Comparison of ENCODE assay signal across 18 cellular contexts in the genomic region with DNA sequence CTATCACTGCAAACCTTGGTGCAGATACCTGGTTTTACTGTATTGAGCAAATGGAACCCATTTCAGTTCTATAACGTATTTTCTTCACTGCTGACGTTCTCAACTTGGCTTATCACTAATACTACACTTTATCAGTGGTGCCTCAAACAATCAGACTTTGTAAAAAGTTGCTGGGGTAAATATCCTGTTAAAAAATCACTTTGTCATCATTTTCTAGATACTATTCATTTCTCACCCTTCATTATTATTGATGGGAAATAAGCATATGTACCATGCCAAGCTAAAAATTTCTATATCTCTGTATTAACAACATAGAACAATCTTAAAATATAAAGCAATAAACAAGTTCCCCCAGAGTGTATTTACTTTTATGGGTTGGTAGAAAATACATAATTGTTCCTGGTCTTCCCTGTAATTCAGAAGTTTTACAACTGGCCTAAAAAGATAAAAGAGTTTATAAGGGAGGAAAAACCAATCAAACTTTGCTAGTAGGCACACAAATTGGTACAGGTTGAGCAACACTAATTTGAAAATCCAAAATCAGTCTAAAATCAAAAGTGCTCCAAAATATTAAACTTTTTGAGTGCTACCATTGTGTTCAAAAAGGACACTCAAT. TPM values are rescaled to one million over a fixed set of nuclear protein-coding genes. Genes with fewer than 3 reads are reported as not detected.
DNase-seq lines count a peak whose midpoint lies in the region; ATAC-seq, FAIRE-seq and TF ChIP-seq lines count a peak whose summit lies in the region.
"Had no signal": no experiment of that assay in that cellular context is flagged by ENCODE, and none has a peak within 500 bp of the region (broad histone marks: within the 10 kb centered on the region; RNA-seq: fewer than 3 reads in every experiment).

No MANE protein-coding gene starts in this region.

- no peak overlapping the region for H3K23ac ChIP-seq in H9 (ENCODE audit: insufficient read length, low read depth, low read length)
- H3K23ac ChIP-seq in trophoblast cell (ENCODE audit: low read length): no peak overlapping the region

- H3K27me3 ChIP-seq in H9 (ENCODE audit: insufficient read depth, low read length) (no peaks in the 10 kb centered on the region), body of pancreas (no peaks in the 10 kb centered on the region), trophoblast cell (ENCODE audit: insufficient read depth, low read length) (no peaks in the 10 kb centered on the region), mammary epithelial cell (ENCODE audit: insufficient read depth, low read length) (no peaks in the 10 kb centered on the region)
- H3K27me3 ChIP-seq: BE2C had no signal

- H3K14ac ChIP-seq in H9 (ENCODE audit: insufficient read depth, low read length) (no peak overlapping the region), trophoblast cell (ENCODE audit: low read length) (no peak overlapping the region)

- no peaks in the 10 kb centered on the region for H3K27me3 Mint-ChIP-seq in H9 (ENCODE audit: low read depth)
- H3K27me3 Mint-ChIP-seq: CD4-positive, alpha-beta memory T cell had no signal

- H3K18ac ChIP-seq in H9 (ENCODE audit: insufficient read length, low read depth, low read length): no peak overlapping the region
- no peak overlapping the region for H3K18ac ChIP-seq in trophoblast cell (ENCODE audit: low read length)

- H3K9me3 ChIP-seq in H9 (ENCODE audit: control insufficient read depth, low read depth, low read length): no peaks in the 10 kb centered on the region
- H3K9me3 ChIP-seq in body of pancreas: no peaks in the 10 kb centered on the region
- no peaks in the 10 kb centered on the region for H3K9me3 ChIP-seq in trophoblast cell (ENCODE audit: insufficient read depth, low read depth, low read length)
- H3K9me3 ChIP-seq in mammary epithelial cell (replicated peaks; ENCODE audit: insufficient read depth, low read length): no peaks in the 10 kb centered on the region
- H3K9me3 ChIP-seq: BE2C, HAP-1 had no signal

- peaks cover 20 to 68% (median 65%) of the 10 kb centered on the region in 3 experiments for H3K36me3 Mint-ChIP-seq in H9 (ENCODE audit: insufficient read depth in 1 of 3, low read depth in 3 of 3)

- no peaks in the 10 kb centered on the region for H3K4me1 ChIP-seq in H9 (ENCODE audit: insufficient read depth, low read length)
- peaks cover 11% of the 10 kb centered on the region for H3K4me1 ChIP-seq in body of pancreas
- H3K4me1 ChIP-seq in trophoblast cell (ENCODE audit: control insufficient read depth in 1 of 2, insufficient read depth in 2 of 2, low read length in 2 of 2): no peaks in the 10 kb centered on the region
- H3K4me1 ChIP-seq in mammary epithelial cell (ENCODE audit: insufficient read depth, low read length): no peaks in the 10 kb centered on the region
- H3K4me1 ChIP-seq: BE2C had no signal

- no peak overlapping the region for H4K5ac ChIP-seq in H9 (ENCODE audit: insufficient read length, low read depth, low read length)

- no peak overlapping the region for H4K12ac ChIP-seq in trophoblast cell (ENCODE audit: low read depth, low read length)

- no peaks in the 10 kb centered on the region for H3K79me2 ChIP-seq in H9 (ENCODE audit: insufficient read depth, low read length)
- no peaks in the 10 kb centered on the region for H3K79me2 ChIP-seq in trophoblast cell (ENCODE audit: control insufficient read depth, insufficient read depth, low read length, poor library complexity)
- no peaks in the 10 kb centered on the region for H3K79me2 ChIP-seq in mammary epithelial cell (ENCODE audit: insufficient read depth, low read length)

- H3K9ac ChIP-seq in H9 (ENCODE audit: extremely low read depth, insufficient read length, low read length): no peak overlapping the region
- no peak overlapping the region for H3K9ac ChIP-seq in trophoblast cell (ENCODE audit: low read length)
- H3K9ac ChIP-seq in mammary epithelial cell (ENCODE audit: insufficient read depth, low read length): no peak overlapping the region

- H4K91ac ChIP-seq in H9 (ENCODE audit: insufficient read length, low read depth, low read length) (no peak overlapping the region), trophoblast cell (ENCODE audit: low read depth, low read length) (no peak overlapping the region)

- H3K56ac ChIP-seq in H9 (ENCODE audit: insufficient read length, low read depth, low read length): no peak overlapping the region

- no peak overlapping the region for H2AFZ ChIP-seq in H9 (ENCODE audit: low read length)
- no peak overlapping the region for H2AFZ ChIP-seq in trophoblast cell (ENCODE audit: insufficient read depth, low read length, poor library complexity)
- no peak overlapping the region for H2AFZ ChIP-seq in mammary epithelial cell (ENCODE audit: low read depth, low read length)

- H3T11ph ChIP-seq in H9 (ENCODE audit: low read length): no peak overlapping the region

- no peak overlapping the region for H2BK15ac ChIP-seq in H9 (ENCODE audit: low read depth, low read length)

- intact Hi-C loops in body of pancreas (cut with DNase I): no loop called here
- intact Hi-C loops in mammary epithelial cell (cut with micrococcal nuclease): no loop called here

- H3K4me3 Mint-ChIP-seq in H9: no peak overlapping the region
- H3K4me3 Mint-ChIP-seq: CD4-positive, alpha-beta memory T cell had no signal

- no peaks in the 10 kb centered on the region for H3K23me2 ChIP-seq in H9 (ENCODE audit: insufficient read length, low read depth, low read length, poor library complexity, severe bottlenecking)

- H2BK5ac ChIP-seq in H9 (ENCODE audit: insufficient read length, low read length) (no peak overlapping the region), trophoblast cell (ENCODE audit: low read depth, low read length, poor library complexity) (no peak overlapping the region)

- no peaks in the 10 kb centered on the region for H4K20me1 ChIP-seq in H9 (ENCODE audit: control insufficient read depth, insufficient read depth, insufficient read length)
- H4K20me1 ChIP-seq in mammary epithelial cell (ENCODE audit: insufficient read depth, low read length): no peaks in the 10 kb centered on the region

- no peak for TF ChIP-seq CTCF in H9 (conservative IDR thresholded peaks at IDR 0.05)
- TF ChIP-seq CTCF in body of pancreas (IDR thresholded peaks at IDR 0.05): no peak
- TF ChIP-seq CTCF in mammary epithelial cell (conservative IDR thresholded peaks at IDR 0.05 in 1 of 2, IDR thresholded peaks at IDR 0.05 in 1 of 2; ENCODE audit: extremely low read depth in 1 of 2, insufficient read depth in 1 of 2, low read depth in 1 of 2, low read length in 2 of 2): no peak

- H4K8ac ChIP-seq in H9 (replicated peaks; ENCODE audit: insufficient read length, low read depth, low read length) (no peak overlapping the region), trophoblast cell (ENCODE audit: low read depth, low read length) (no peak overlapping the region)

- H3K27ac Mint-ChIP-seq in H9: peak overlapping the region in 2 of 3 experiments; percentile 35 to 63; a peak in 3 of 7 replicates

- H3K4me2 ChIP-seq in H9 (ENCODE audit: insufficient read depth, insufficient read length, low read length) (no peak overlapping the region), trophoblast cell (ENCODE audit: low read length) (no peak overlapping the region), mammary epithelial cell (ENCODE audit: insufficient read depth, low read depth, low read length) (no peak overlapping the region)

- no peak overlapping the region for H2AK5ac ChIP-seq in H9 (ENCODE audit: insufficient read length, low read length)
- no peak overlapping the region for H2AK5ac ChIP-seq in trophoblast cell (ENCODE audit: low read length)

- no peaks in the 10 kb centered on the region for H3K36me3 ChIP-seq in body of pancreas (replicated peaks in 1 of 2; ENCODE audit: insufficient read depth in 1 of 2, low read depth in 2 of 2)
- peaks cover 0 to 6% of the 10 kb centered on the region in 2 experiments for H3K36me3 ChIP-seq in trophoblast cell (ENCODE audit: control insufficient read depth in 1 of 2, insufficient read depth in 2 of 2, low read length in 2 of 2)
- H3K36me3 ChIP-seq in mammary epithelial cell (ENCODE audit: insufficient read depth, low read length): peaks cover 24% of the 10 kb centered on the region

- dilution Hi-C loops in mammary epithelial cell (cut with HindIII; ENCODE audit: low sequenced_read_pairs): no loop called here

- TF ChIP-seq POLR2A in body of pancreas (IDR thresholded peaks at IDR 0.05) (no peak), H54 (IDR thresholded peaks at IDR 0.05; ENCODE audit: low read depth, low read length) (no peak)

- CTCF ChIA-PET in mammary epithelial cell (lab: Charles Lee; ENCODE audit: low non-redundant PET): no interaction called here

- peaks cover 0 to 11% of the 10 kb centered on the region in 2 experiments; a peak in 3 of 4 replicates for H3K4me1 Mint-ChIP-seq in H9

- H2BK12ac ChIP-seq in H9 (ENCODE audit: insufficient read length, low read depth, low read length) (no peak overlapping the region), trophoblast cell (ENCODE audit: low read length) (no peak overlapping the region)

- H2BK120ac ChIP-seq in H9 (ENCODE audit: low read depth, low read length, poor library complexity, severe bottlenecking): no peak overlapping the region
- no peak overlapping the region for H2BK120ac ChIP-seq in trophoblast cell (ENCODE audit: insufficient read depth, low read length, poor library complexity)

- DNase-seq in H9 (no peak), body of pancreas (no peak), trophoblast cell (no peak), mammary epithelial cell (no peak), H54 (ENCODE audit: insufficient read length, low spot score) (no peak), ACHN (no peak)
- DNase-seq: BE2C; CD4-positive, alpha-beta memory T cell; DMS79; KG1; NCI-H1436; NCI-H2029 treated with DMSO at 0.1 percent for 48 hours; NCI-H2171 treated with DMSO at 0.1 percent for 48 hours; NCI-H446 treated with DMSO at 0.1 percent for 48 hours; NK-92 treated with Interleukin-12 subunit alpha and Interleukin-12 subunit beta, amount 100 ng/mL, for 24 hours; RPMI8226; SIG-M5 had no signal

- H3K4me3 ChIP-seq in body of pancreas (no peak overlapping the region), trophoblast cell (ENCODE audit: low read depth, low read length) (no peak overlapping the region), mammary epithelial cell (replicated peaks in 1 of 3; ENCODE audit: insufficient read depth in 1 of 3, low read depth in 2 of 3, low read length in 3 of 3) (no peak overlapping the region)
- H3K4me3 ChIP-seq: HAP-1 had no signal

- in situ Hi-C loops in mammary epithelial cell (cut with MboI; ENCODE audit: low sequenced_read_pairs in 2 of 2) (no loop called here), ACHN (cut with HindIII; ENCODE audit: low pct_ligation_motif_present, low pct_unique_long_range_greater_than_20kb, low sequenced_read_pairs) (no loop called here)

- H3K27ac ChIP-seq in H9 (ENCODE audit: insufficient read length, low read depth, low read length) (no peak overlapping the region), body of pancreas (peak overlapping the region in 3 of 4 donors; percentile 49 to 72 (median 55)), trophoblast cell (ENCODE audit: low read depth, low read length) (peak overlapping the region; percentile 61), mammary epithelial cell (ENCODE audit: insufficient read depth, low read depth, low read length) (no peak overlapping the region)

- H2BK20ac ChIP-seq in H9 (ENCODE audit: low read depth, low read length, poor library complexity, severe bottlenecking): no peak overlapping the region

- no TSS peak for BruUV-seq in mammary epithelial cell (replicated peaks; lab: Mats Ljungman, UMichigan)

- no peak overlapping the region for H3K4ac ChIP-seq in H9 (ENCODE audit: low read depth, low read length)
- H3K4ac ChIP-seq in trophoblast cell (ENCODE audit: low read depth, low read length): no peak overlapping the region

- WGBS in H9 (ENCODE audit: extremely low coverage, insufficient read length, low lambda C conversion rate): no CpG with 5 or more reads among the region's 2 CpGs
- WGBS in body of pancreas, 2 donors: 12 to 16% methylated on average over 2 of the region's 2 CpGs
- no CpG with 5 or more reads among the region's 2 CpGs for WGBS in trophoblast cell (ENCODE audit: extremely low coverage, insufficient coverage, insufficient read length)
- WGBS in mammary epithelial cell (ENCODE audit: low coverage, missing lambda C conversion rate): 91% methylated on average over 2 of the region's 2 CpGs

- H3K79me1 ChIP-seq in H9 (ENCODE audit: insufficient read depth, low read depth, low read length, poor library complexity, severe bottlenecking) (no peaks in the 10 kb centered on the region), trophoblast cell (ENCODE audit: low read length) (peaks cover 3% of the 10 kb centered on the region)

- FAIRE-seq in H54 (lab: Jason Lieb, UNC): no peak

- ATAC-seq in body of pancreas: no peak

- no peaks in the 10 kb centered on the region for H3K9me3 Mint-ChIP-seq in H9
- H3K9me3 Mint-ChIP-seq: CD4-positive, alpha-beta memory T cell had no signal

RNA-seq across cellular contexts. Expression of gene CIP2A, which starts 33.2 kb away (rescaled TPM):
- total RNA-seq in H9 (2021) (34.2 and 38.8 TPM in 2 replicates), body of pancreas (1 to 10 TPM in 1 of 2 donors, under 1 TPM in 1; 0.33 to 3.6 TPM), mammary epithelial cell (10 to 100 TPM in 1 of 2 donors, 1 to 10 TPM in 1; 6.8 to 24.0 TPM)
- polyA plus RNA-seq in trophoblast cell (2013): 15.2 and 15.6 TPM in 2 replicates
- polyA plus RNA-seq in mammary epithelial cell: 12.3 TPM
- polyA minus RNA-seq in mammary epithelial cell: 33.6 TPM

RNA-seq across cellular contexts. Expression of gene DZIP3, which starts 33.4 kb away (rescaled TPM):
- total RNA-seq in H9 (2021) (22.1 and 24.1 TPM in 2 replicates), body of pancreas (1 to 10 TPM; 3.6 to 8.8 TPM), mammary epithelial cell (1 to 10 TPM; 6.2 to 7.3 TPM)
- 13.6 and 15.1 TPM in 2 replicates for polyA plus RNA-seq in trophoblast cell (2013)
- polyA plus RNA-seq in mammary epithelial cell: 3.1 TPM
- 4.4 TPM for polyA minus RNA-seq in mammary epithelial cell

RNA-seq across cellular contexts. Expression of gene MYH15, which starts 45.7 kb away (rescaled TPM):
- 0.07 and 0.13 TPM in 2 replicates for total RNA-seq in H9 (2021)
- total RNA-seq in body of pancreas: not detected
- polyA plus RNA-seq in trophoblast cell (2013): 0.32 and 0.37 TPM in 2 replicates
- total RNA-seq in mammary epithelial cell: 1 to 10 TPM in 1 of 2 donors, under 1 TPM in 1; under 0.01 to 6.2 TPM
- polyA plus RNA-seq in mammary epithelial cell: 1.7 TPM
- polyA minus RNA-seq in mammary epithelial cell: 2.7 TPM
- polyA plus RNA-seq: CD4-positive, alpha-beta memory T cell had no signal

Comparison
In these comparisons a context has a peak if more than half of its experiments do, and no peak if none do; other contexts are left out.
1. H3K27ac ChIP-seq: peak in body of pancreas (3 of 4) and trophoblast cell (single experiment); none in H9 (single experiment) and mammary epithelial cell (single experiment).